12 cellular contexts compared by ENCODE assay signal in the genomic region with DNA sequence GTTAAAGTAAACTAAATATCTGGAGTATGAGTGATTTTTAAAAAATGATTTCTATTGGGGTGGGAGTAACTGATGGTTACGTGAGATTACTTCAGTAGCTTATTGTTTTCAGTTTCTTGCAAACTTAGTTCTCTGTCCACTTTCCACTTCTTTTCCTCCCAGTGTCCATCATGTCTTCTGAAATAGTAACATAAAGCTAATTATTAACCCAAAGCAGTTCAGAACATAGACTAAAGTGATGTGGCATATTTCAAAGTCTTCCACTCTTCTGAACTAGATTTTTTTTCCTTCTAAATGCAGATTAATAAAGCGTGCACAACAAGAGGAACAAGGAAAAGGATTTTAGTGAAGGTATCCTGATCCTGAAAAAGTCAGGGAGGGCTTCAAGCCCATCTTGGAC.
"Had no signal": no experiment of that assay in that cellular context is flagged by ENCODE, and none has a peak within 500 bp of the region (broad histone marks: within the 10 kb centered on the region; RNA-seq: fewer than 3 reads in every experiment).

No MANE protein-coding gene starts in this region.

- H3K27ac ChIP-seq: brain microvascular endothelial cell, foreskin keratinocyte, tibial nerve had no signal

- DNase-seq: activated CD4-positive, alpha-beta memory T cell treated with anti-CD3 and anti-CD28 coated beads for 36 hours; activated CD4-positive, alpha-beta T cell treated with anti-CD3 and anti-CD28 coated beads for 1 hour; activated gamma-delta T cell treated with Interleukin-2 at 50 U/mL for 16 hours; activated naive CD8-positive, alpha-beta T cell treated with anti-CD3 and anti-CD28 coated beads for 36 hours; activated T-cell treated with anti-CD3 and anti-CD28 coated beads, Interleukin-2, amount 50 U/mL, for 48 hours; brain microvascular endothelial cell; foreskin keratinocyte; left cardiac atrium; T-cell; T1000 had no signal

- ATAC-seq: foreskin keratinocyte; left cardiac atrium; natural killer cell treated with Interleukin-12 subunit alpha and Interleukin-12 subunit beta and Interleukin-15 and Interleukin-18, amount 100 ng/mL, for 72 hours; T-cell had no signal

- H3K4me3 ChIP-seq: tibial nerve had no signal

- H3K4me1 ChIP-seq: foreskin keratinocyte had no signal

- H3K36me3 ChIP-seq: brain microvascular endothelial cell had no signal

- H3K27me3 ChIP-seq: brain microvascular endothelial cell, foreskin keratinocyte, tibial nerve had no signal

- H3K9me3 ChIP-seq: tibial nerve had no signal
